In the genomic region with DNA sequence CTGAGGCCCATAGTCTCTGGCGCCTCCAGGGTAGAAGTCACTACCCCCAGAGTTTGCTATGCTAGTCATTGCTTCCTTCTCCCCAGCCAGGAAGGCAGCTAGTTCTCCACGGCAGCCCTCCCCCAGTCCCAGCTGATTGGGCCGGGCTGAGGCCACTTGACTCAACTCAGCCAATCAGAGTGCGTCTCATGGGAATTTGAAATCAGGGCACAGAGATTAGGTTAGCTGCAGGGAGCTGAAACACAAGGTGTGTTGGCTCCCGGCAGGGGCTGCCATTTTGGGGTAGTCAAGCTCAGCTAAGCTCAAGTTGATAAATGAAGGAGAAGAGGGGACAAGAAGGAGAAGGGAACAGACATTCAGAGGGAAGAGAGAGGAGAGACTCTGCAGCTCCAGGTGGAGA, we compare ENCODE assay signal across 9 cellular contexts. TPM values are rescaled to one million over a fixed set of nuclear protein-coding genes. Genes with fewer than 3 reads are reported as not detected.
DNase-seq lines count a peak whose midpoint lies in the region; ATAC-seq and TF ChIP-seq lines count a peak whose summit lies in the region.
"Had no signal": no experiment of that assay in that cellular context is flagged by ENCODE, and none has a peak within 500 bp of the region (broad histone marks: within the 10 kb centered on the region; RNA-seq: fewer than 3 reads in every experiment).

No MANE protein-coding gene starts in this region.

- H3K9me3 Mint-ChIP-seq in endodermal cell, result no peaks in the 10 kb centered on the region
- H3K9me3 Mint-ChIP-seq in naive thymus-derived CD4-positive, alpha-beta T cell, result peaks cover 0 to 2% (median 0%) of the 10 kb centered on the region in 11 donors

- no peak overlapping the region for H3K9ac ChIP-seq in endodermal cell (ENCODE audit: extremely low read depth, low read length, poor library complexity, severe bottlenecking)

- 89 to 92% methylated on average over 4 to 5 of the region's 5 CpGs for WGBS in endodermal cell (ENCODE audit: insufficient coverage in 1 of 2, insufficient read length in 1 of 2), 2 experiments
- WGBS in ovary, 3 donors, result 84 to 86% (median 85%) methylated on average over 5 of the region's 5 CpGs

- no peaks in the 10 kb centered on the region for H3K4me1 ChIP-seq in endodermal cell (ENCODE audit: control insufficient read depth, insufficient read depth, low read length)
- H3K4me1 ChIP-seq in ovary (ENCODE audit: insufficient read depth), result no peaks in the 10 kb centered on the region
- H3K4me1 ChIP-seq in naive thymus-derived CD4-positive, alpha-beta T cell (ENCODE audit: control insufficient read depth in 2 of 2, insufficient read depth in 2 of 2, low read length in 2 of 2), result no peaks in the 10 kb centered on the region

- TF ChIP-seq POLR2A in ovary (IDR thresholded peaks at IDR 0.05), result no peak

- H3K4me1 Mint-ChIP-seq in endodermal cell, result peaks cover 22% of the 10 kb centered on the region
- peaks cover 0 to 6% (median 5%) of the 10 kb centered on the region in 7 donors for H3K4me1 Mint-ChIP-seq in naive thymus-derived CD4-positive, alpha-beta T cell

- H3K4me3 Mint-ChIP-seq in endodermal cell, result no peak overlapping the region
- H3K4me3 Mint-ChIP-seq in naive thymus-derived CD4-positive, alpha-beta T cell, result no peak overlapping the region

- H3K27ac ChIP-seq in endodermal cell (ENCODE audit: low read depth, low read length) (no peak overlapping the region), ovary (no peak overlapping the region)
- H3K27ac ChIP-seq in naive thymus-derived CD4-positive, alpha-beta T cell (ENCODE audit: low read depth, low read length), result no peak overlapping the region

- peak; percentile 21 for DNase-seq in NCI-H146 (lab: John Stamatoyannopoulos, UW)
- DNase-seq in NCI-H146 treated with DMSO at 0.1 percent for 48 hours (lab: John Stamatoyannopoulos, UW; ENCODE audit: unreplicated experiment), result no peak
- DNase-seq in NCI-H524 treated with DMSO at 0.1 percent for 48 hours (lab: John Stamatoyannopoulos, UW), result peak; percentile 54
- DNase-seq in endodermal cell, result peak; percentile 89
- peak; percentile 63 for DNase-seq in putamen (ENCODE audit: low spot score)
- no peak for DNase-seq in ovary
- DNase-seq in naive thymus-derived CD4-positive, alpha-beta T cell, result no peak
- DNase-seq: stimulated activated CD4-positive, alpha-beta T cell treated with anti-CD3 and anti-CD28 coated beads, Interleukin-4, amount 100 ng/mL, for 24 hours had no signal

- no peak for ATAC-seq in HG02981 (IDR thresholded peaks at IDR 0.05; ENCODE audit: unreplicated experiment)
- no peak for ATAC-seq in naive thymus-derived CD4-positive, alpha-beta T cell

- intact Hi-C loops in ovary (cut with DNase I), result no loop called here
- intact Hi-C loops in naive thymus-derived CD4-positive, alpha-beta T cell (cut with micrococcal nuclease), result no loop called here

- H3K27me3 ChIP-seq in endodermal cell (ENCODE audit: control insufficient read depth, insufficient read depth, low read length, poor library complexity, severe bottlenecking) (no peaks in the 10 kb centered on the region), ovary (no peaks in the 10 kb centered on the region)
- no peaks in the 10 kb centered on the region for H3K27me3 ChIP-seq in naive thymus-derived CD4-positive, alpha-beta T cell (ENCODE audit: control insufficient read depth in 2 of 2, insufficient read depth in 2 of 2, low read length in 2 of 2)

- TF ChIP-seq CTCF in endodermal cell (conservative IDR thresholded peaks at IDR 0.05) (no peak), ovary (IDR thresholded peaks at IDR 0.05) (no peak)

- H3K36me3 Mint-ChIP-seq in endodermal cell (ENCODE audit: low read depth), result no peaks in the 10 kb centered on the region
- no peaks in the 10 kb centered on the region for H3K36me3 Mint-ChIP-seq in naive thymus-derived CD4-positive, alpha-beta T cell

- H3K27ac Mint-ChIP-seq in endodermal cell, result peak overlapping the region; percentile 36
- H3K27ac Mint-ChIP-seq in naive thymus-derived CD4-positive, alpha-beta T cell, result no peak overlapping the region

- H3K9me3 ChIP-seq in endodermal cell (ENCODE audit: control insufficient read depth, low read length) (no peaks in the 10 kb centered on the region), ovary (no peaks in the 10 kb centered on the region)
- H3K9me3 ChIP-seq in naive thymus-derived CD4-positive, alpha-beta T cell (ENCODE audit: control insufficient read depth in 2 of 3, low read length in 3 of 3), result no peaks in the 10 kb centered on the region

- no peak for TF ChIP-seq EP300 in ovary (IDR thresholded peaks at IDR 0.05)

- CTCF ChIA-PET in naive thymus-derived CD4-positive, alpha-beta T cell (lab: Charles Lee), result no interaction called here

- H3K36me3 ChIP-seq in endodermal cell (ENCODE audit: control insufficient read depth, insufficient read depth, low read length), result no peaks in the 10 kb centered on the region
- H3K36me3 ChIP-seq in ovary, result no peaks in the 10 kb centered on the region
- H3K36me3 ChIP-seq in naive thymus-derived CD4-positive, alpha-beta T cell (ENCODE audit: control insufficient read depth in 2 of 3, insufficient read depth in 3 of 3, low read length in 3 of 3), result no peaks in the 10 kb centered on the region

- peaks cover 11% of the 10 kb centered on the region for H3K27me3 Mint-ChIP-seq in endodermal cell (ENCODE audit: insufficient read depth)
- peaks cover 0 to 12% (median 4%) of the 10 kb centered on the region in 5 donors for H3K27me3 Mint-ChIP-seq in naive thymus-derived CD4-positive, alpha-beta T cell

- H3K4me3 ChIP-seq in endodermal cell (ENCODE audit: low read length) (no peak overlapping the region), ovary (no peak overlapping the region)
- no peak overlapping the region for H3K4me3 ChIP-seq in naive thymus-derived CD4-positive, alpha-beta T cell (ENCODE audit: low read length)

- POLR2A ChIA-PET in naive thymus-derived CD4-positive, alpha-beta T cell (lab: Charles Lee), result no interaction called here

RNA-seq across cellular contexts. Expression of a gene that starts 32.8 kb away (rescaled TPM):
- 10 to 100 TPM in 1 of 2 donors, 1 to 10 TPM in 1; 7.9 to 19.7 TPM for total RNA-seq in endodermal cell
- 29.2 TPM for polyA plus RNA-seq in endodermal cell (2013, experiment 1 of 2)
- 22.2 TPM for polyA plus RNA-seq in endodermal cell (2013, experiment 2 of 2)
- total RNA-seq in ovary, result 1 to 10 TPM in 3 of 7 donors, under 1 TPM in 4; 0.36 to 4.5 (median 0.92) TPM
- polyA plus RNA-seq in ovary, result 1 to 10 TPM; 2.4 to 3.6 TPM
- not detected for total RNA-seq in naive thymus-derived CD4-positive, alpha-beta T cell
- polyA plus RNA-seq in naive thymus-derived CD4-positive, alpha-beta T cell, result not detected

Comparison
In these comparisons a context has a peak if more than half of its experiments do, and no peak if none do; other contexts are left out.
1. DNase-seq: peak in NCI-H146 (single experiment), NCI-H524 treated with DMSO at 0.1 percent for 48 hours (single experiment), endodermal cell (single experiment) and putamen (single experiment); none in NCI-H146 treated with DMSO at 0.1 percent for 48 hours (single experiment), ovary (0 of 5) and naive thymus-derived CD4-positive, alpha-beta T cell (0 of 9).